30 cellular contexts compared by ENCODE assay signal in the genomic region with DNA sequence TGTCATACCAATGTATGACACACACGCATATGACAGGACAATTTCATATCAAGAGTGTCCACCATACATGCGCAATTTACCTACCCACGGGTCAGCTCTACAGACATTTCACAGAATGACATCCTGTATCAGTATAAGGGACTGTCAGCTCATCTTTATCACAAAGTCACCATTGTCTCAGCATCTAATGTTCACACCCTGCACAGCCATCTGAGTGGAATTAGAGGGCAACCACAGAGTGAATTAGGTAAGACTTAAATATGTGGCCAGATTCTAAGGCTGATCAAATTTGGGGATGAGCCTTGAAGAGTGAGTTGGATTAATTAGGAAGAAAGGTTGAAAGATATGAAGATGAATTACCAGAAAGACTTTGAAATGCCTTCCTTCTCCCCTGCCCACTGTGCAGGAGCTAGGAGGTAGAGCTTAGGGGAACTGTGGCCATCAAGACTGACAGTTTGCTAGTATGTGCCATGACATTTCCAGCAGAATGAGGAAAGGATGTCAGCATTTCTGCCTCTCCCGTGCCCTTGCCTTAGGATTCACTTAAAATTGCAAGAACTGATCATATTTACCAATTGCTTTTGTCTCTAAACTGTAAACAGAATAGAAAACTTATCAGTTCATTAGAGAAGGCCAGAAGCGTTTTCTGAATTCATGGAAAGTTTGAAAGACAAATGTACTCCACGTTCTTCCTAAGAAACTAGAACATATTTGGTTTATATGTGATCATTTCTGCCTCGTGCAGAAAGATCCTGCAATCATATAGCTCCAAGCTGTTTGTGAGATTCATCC.
"Had no signal": no experiment of that assay in that cellular context is flagged by ENCODE, and none has a peak within 500 bp of the region (broad histone marks: within the 10 kb centered on the region; RNA-seq: fewer than 3 reads in every experiment).

No MANE protein-coding gene starts in this region.

- H3K27ac Mint-ChIP-seq: activated CD4-positive, alpha-beta memory T cell treated with anti-CD3 and anti-CD28 coated beads, Interleukin-2, amount 10 ng/mL, durations not matched to agents 7 days and 5 days; activated CD4-positive, alpha-beta T cell treated with anti-CD3 and anti-CD28 coated beads for 36 hours; activated CD4-positive, alpha-beta T cell treated with anti-CD3 and anti-CD28 coated beads, Interleukin-2, amount 10 ng/mL, durations not matched to agents 7 days and 5 days; activated naive CD4-positive, alpha-beta T cell treated with anti-CD3 and anti-CD28 coated beads, Interleukin-2, amount 10 ng/mL, durations not matched to agents 7 days and 5 days; activated naive CD4-positive, alpha-beta T cell treated with anti-CD3 and anti-CD28 coated beads, Interleukin-2, amount 50 U/mL, for 72 hours; activated naive CD8-positive, alpha-beta T cell treated with anti-CD3 and anti-CD28 coated beads, Interleukin-2, amount 10 ng/mL, durations not matched to agents 7 days and 5 days; activated T-cell treated with anti-CD3 and anti-CD28 coated beads, Interleukin-2, amount 50 U/mL, for 24 hours; activated T-cell treated with anti-CD3 and anti-CD28 coated beads, Interleukin-2, amount 50 U/mL, for 72 hours; brain; dendritic cell treated with granulocyte-macrophage colony-stimulating factor and Interleukin-4, amounts not matched to agents 40 ng/mL and 50 ng/mL, for 4 days; endodermal cell had no signal

- H3K9me3 ChIP-seq: ascending aorta, gastrocnemius medialis, heart left ventricle had no signal

- H3K4me3 ChIP-seq: ascending aorta, coronary artery, dorsolateral prefrontal cortex, gastrocnemius medialis, heart left ventricle had no signal

- DNase-seq: activated CD4-positive, alpha-beta memory T cell treated with anti-CD3 and anti-CD28 coated beads, Interleukin-2, amount 10 ng/mL, durations not matched to agents 7 days and 5 days; activated CD4-positive, alpha-beta T cell treated with anti-CD3 and anti-CD28 coated beads for 36 hours; activated CD4-positive, alpha-beta T cell treated with anti-CD3 and anti-CD28 coated beads, Interleukin-2, amount 10 ng/mL, durations not matched to agents 7 days and 5 days; activated CD4-positive, alpha-beta T cell treated with anti-CD3 and anti-CD28 coated beads, Interleukin-2, amount 50 U/mL, for 4 hours; activated CD4-positive, CD25-positive, alpha-beta regulatory T cell; activated CD4-positive, CD25-positive, alpha-beta regulatory T cell treated with anti-CD3 and anti-CD28 coated beads, Interleukin-2, amount 50 U/mL, for 72 hours; activated CD8-positive, alpha-beta memory T cell treated with anti-CD3 and anti-CD28 coated beads, Interleukin-2, amount 50 U/mL, for 48 hours; activated gamma-delta T cell; activated naive CD4-positive, alpha-beta T cell; activated naive CD4-positive, alpha-beta T cell treated with anti-CD3 and anti-CD28 coated beads, Interleukin-2, amount 10 ng/mL, durations not matched to agents 7 days and 5 days; activated naive CD8-positive, alpha-beta T cell treated with anti-CD3 and anti-CD28 coated beads, Interleukin-2, amount 10 ng/mL, durations not matched to agents 7 days and 5 days; activated T-cell treated with anti-CD3 and anti-CD28 coated beads for 4 hours; activated T-cell treated with anti-CD3 and anti-CD28 coated beads, Interleukin-2, amount 50 U/mL, for 24 hours; activated T-cell treated with anti-CD3 and anti-CD28 coated beads, Interleukin-2, amount 50 U/mL, for 72 hours; dorsolateral prefrontal cortex; effector memory CD4-positive, alpha-beta T cell; endodermal cell; foreskin keratinocyte; gastrocnemius medialis; glutamatergic neuron; heart left ventricle; T-helper 1 cell; T-helper 2 cell had no signal

- ATAC-seq: activated CD4-positive, alpha-beta T cell treated with anti-CD3 and anti-CD28 coated beads for 36 hours; activated naive CD4-positive, alpha-beta T cell treated with anti-CD3 and anti-CD28 coated beads, Interleukin-2, amount 50 U/mL, for 72 hours; activated T-cell treated with anti-CD3 and anti-CD28 coated beads, Interleukin-2, amount 50 U/mL, for 72 hours; esophagus mucosa; foreskin keratinocyte; gastrocnemius medialis; heart left ventricle had no signal

- H3K36me3 ChIP-seq: ascending aorta, gastrocnemius medialis, heart left ventricle had no signal

- H3K27ac ChIP-seq: ascending aorta, coronary artery, dorsolateral prefrontal cortex, foreskin keratinocyte, gastrocnemius medialis, heart left ventricle had no signal

- H3K27me3 Mint-ChIP-seq: activated CD4-positive, alpha-beta T cell treated with anti-CD3 and anti-CD28 coated beads, Interleukin-2, amount 10 ng/mL, durations not matched to agents 7 days and 5 days; activated naive CD8-positive, alpha-beta T cell treated with anti-CD3 and anti-CD28 coated beads, Interleukin-2, amount 10 ng/mL, durations not matched to agents 7 days and 5 days; dendritic cell treated with granulocyte-macrophage colony-stimulating factor and Interleukin-4, amounts not matched to agents 40 ng/mL and 50 ng/mL, for 4 days had no signal

- H3K4me1 ChIP-seq: ascending aorta, foreskin keratinocyte, gastrocnemius medialis had no signal

- H3K36me3 Mint-ChIP-seq: activated naive CD4-positive, alpha-beta T cell treated with anti-CD3 and anti-CD28 coated beads, Interleukin-2, amount 10 ng/mL, durations not matched to agents 7 days and 5 days; activated naive CD4-positive, alpha-beta T cell treated with anti-CD3 and anti-CD28 coated beads, Interleukin-2, amount 50 U/mL, for 72 hours; activated naive CD8-positive, alpha-beta T cell treated with anti-CD3 and anti-CD28 coated beads, Interleukin-2, amount 10 ng/mL, durations not matched to agents 7 days and 5 days; brain had no signal

- H3K27me3 ChIP-seq: ascending aorta, foreskin keratinocyte, gastrocnemius medialis, heart left ventricle had no signal

- H3K4me3 Mint-ChIP-seq: activated CD4-positive, alpha-beta memory T cell treated with anti-CD3 and anti-CD28 coated beads, Interleukin-2, amount 10 ng/mL, durations not matched to agents 7 days and 5 days; activated CD4-positive, alpha-beta T cell treated with anti-CD3 and anti-CD28 coated beads for 36 hours; activated CD4-positive, alpha-beta T cell treated with anti-CD3 and anti-CD28 coated beads, Interleukin-2, amount 10 ng/mL, durations not matched to agents 7 days and 5 days; activated naive CD4-positive, alpha-beta T cell treated with anti-CD3 and anti-CD28 coated beads, Interleukin-2, amount 10 ng/mL, durations not matched to agents 7 days and 5 days; activated naive CD8-positive, alpha-beta T cell treated with anti-CD3 and anti-CD28 coated beads, Interleukin-2, amount 10 ng/mL, durations not matched to agents 7 days and 5 days; activated T-cell treated with anti-CD3 and anti-CD28 coated beads, Interleukin-2, amount 50 U/mL, for 24 hours; activated T-cell treated with anti-CD3 and anti-CD28 coated beads, Interleukin-2, amount 50 U/mL, for 72 hours; brain; central memory CD8-positive, alpha-beta T cell; dendritic cell treated with granulocyte-macrophage colony-stimulating factor and Interleukin-4, amounts not matched to agents 40 ng/mL and 50 ng/mL, for 4 days; endodermal cell had no signal

- H3K4me1 Mint-ChIP-seq: activated CD4-positive, alpha-beta memory T cell treated with anti-CD3 and anti-CD28 coated beads, Interleukin-2, amount 10 ng/mL, durations not matched to agents 7 days and 5 days; activated CD4-positive, alpha-beta T cell treated with anti-CD3 and anti-CD28 coated beads for 36 hours; activated CD4-positive, alpha-beta T cell treated with anti-CD3 and anti-CD28 coated beads, Interleukin-2, amount 10 ng/mL, durations not matched to agents 7 days and 5 days; activated naive CD4-positive, alpha-beta T cell treated with anti-CD3 and anti-CD28 coated beads, Interleukin-2, amount 10 ng/mL, durations not matched to agents 7 days and 5 days; activated naive CD8-positive, alpha-beta T cell treated with anti-CD3 and anti-CD28 coated beads, Interleukin-2, amount 10 ng/mL, durations not matched to agents 7 days and 5 days; central memory CD8-positive, alpha-beta T cell; endodermal cell had no signal
